ENCODE assay signal across 14 cellular contexts in the genomic region with DNA sequence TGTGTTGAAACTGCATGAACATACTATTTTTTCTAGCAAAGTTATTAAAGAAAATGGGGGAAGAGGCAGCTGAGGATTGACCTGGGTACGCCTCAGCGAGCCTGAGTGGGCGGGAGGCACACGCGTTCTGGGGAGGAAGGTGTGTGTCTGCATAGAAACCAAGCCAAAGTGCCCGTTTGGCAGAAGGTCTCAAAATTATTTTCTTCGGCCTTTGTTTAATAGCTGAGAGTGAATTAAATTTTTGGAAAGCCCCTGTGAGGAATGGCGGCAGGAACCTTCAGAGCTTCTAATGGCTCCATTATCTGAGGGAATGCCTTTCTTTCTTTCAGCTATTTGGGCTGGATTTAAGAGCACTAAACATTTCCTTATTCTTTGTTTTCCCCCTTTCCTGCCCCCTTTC. TPM values are rescaled to one million over a fixed set of nuclear protein-coding genes. Genes with fewer than 3 reads are reported as not detected.
DNase-seq lines count a peak whose midpoint lies in the region; ATAC-seq and TF ChIP-seq lines count a peak whose summit lies in the region.
"Had no signal": no experiment of that assay in that cellular context is flagged by ENCODE, and none has a peak within 500 bp of the region (broad histone marks: within the 10 kb centered on the region; RNA-seq: fewer than 3 reads in every experiment).

No MANE protein-coding gene starts in this region.

- peaks cover 28% of the 10 kb centered on the region for H3K4me1 Mint-ChIP-seq in activated T-cell treated with anti-CD3 and anti-CD28 coated beads, Interleukin-2, amount 50 U/mL, for 72 hours (ENCODE audit: low read depth)
- H3K4me1 Mint-ChIP-seq in endodermal cell (peaks cover 42% of the 10 kb centered on the region), type B pancreatic cell (ENCODE audit: unreplicated experiment) (peaks cover 5% of the 10 kb centered on the region)
- H3K4me1 Mint-ChIP-seq in activated naive CD8-positive, alpha-beta T cell treated with anti-CD3 and anti-CD28 coated beads, Interleukin-2, amount 50 U/mL, for 24 hours, result peaks cover 36% of the 10 kb centered on the region

- no peak overlapping the region for H3K27ac ChIP-seq in OCI-LY3 (ENCODE audit: low read length)
- H3K27ac ChIP-seq in endodermal cell (ENCODE audit: low read depth, low read length), result peak overlapping the region; percentile 81
- H3K27ac ChIP-seq: ovary, spleen had no signal

- no peak for ATAC-seq in activated T-cell treated with anti-CD3 and anti-CD28 coated beads, Interleukin-2, amount 50 U/mL, for 72 hours (replicated peaks in 1 of 2)
- ATAC-seq in activated naive CD8-positive, alpha-beta T cell treated with anti-CD3 and anti-CD28 coated beads, Interleukin-2, amount 50 U/mL, for 24 hours, result no peak

- H2AFZ ChIP-seq in OCI-LY3 (ENCODE audit: low read depth, low read length), result peak overlapping the region; percentile 6

- peaks cover 19% of the 10 kb centered on the region for H3K79me2 ChIP-seq in OCI-LY3 (ENCODE audit: low read length)

- no peak for DNase-seq in activated T-cell treated with anti-CD3 and anti-CD28 coated beads, Interleukin-2, amount 50 U/mL, for 72 hours
- DNase-seq in activated T-cell treated with anti-CD3 and anti-CD28 coated beads, Interleukin-2, amount 50 U/mL, for 1 hour, result no peak
- DNase-seq in endodermal cell, result peak; percentile 56
- no peak for DNase-seq in type B pancreatic cell (ENCODE audit: extremely low spot score, unreplicated experiment)
- no peak for DNase-seq in NCI-H1436 treated with DMSO at 0.1 percent for 48 hours (lab: John Stamatoyannopoulos, UW)
- no peak for DNase-seq in activated naive CD8-positive, alpha-beta T cell treated with anti-CD3 and anti-CD28 coated beads, Interleukin-2, amount 50 U/mL, for 24 hours
- no peak for DNase-seq in stimulated activated CD4-positive, alpha-beta T cell treated with anti-CD3 and anti-CD28 coated beads, Interleukin-4, amount 100 ng/mL, for 4 hours
- DNase-seq: activated CD4-positive, alpha-beta T cell treated with anti-CD3 and anti-CD28 coated beads, Interleukin-2, amount 50 U/mL, for 1 hour; DND-41; ovary; spleen; T-helper 2 cell had no signal

- WGBS in endodermal cell (ENCODE audit: insufficient coverage in 1 of 2, insufficient read length in 1 of 2), 2 experiments, result 12 to 13% methylated on average over 7 to 8 of the region's 8 CpGs

- peaks cover 4 to 6% of the 10 kb centered on the region in 2 donors for H3K36me3 Mint-ChIP-seq in activated T-cell treated with anti-CD3 and anti-CD28 coated beads, Interleukin-2, amount 50 U/mL, for 72 hours (ENCODE audit: insufficient read depth in 2 of 2)
- H3K36me3 Mint-ChIP-seq in endodermal cell (ENCODE audit: low read depth), result peaks cover 37% of the 10 kb centered on the region
- H3K36me3 Mint-ChIP-seq in type B pancreatic cell, result peaks cover 20% of the 10 kb centered on the region
- H3K36me3 Mint-ChIP-seq in activated naive CD8-positive, alpha-beta T cell treated with anti-CD3 and anti-CD28 coated beads, Interleukin-2, amount 50 U/mL, for 24 hours (ENCODE audit: low read depth), result peaks cover 12% of the 10 kb centered on the region

- no peak overlapping the region for H3K9ac ChIP-seq in OCI-LY3 (ENCODE audit: low read length)
- H3K9ac ChIP-seq in endodermal cell (ENCODE audit: extremely low read depth, low read length, poor library complexity, severe bottlenecking), result peak overlapping the region; percentile 68

- H3K4me3 Mint-ChIP-seq in activated T-cell treated with anti-CD3 and anti-CD28 coated beads, Interleukin-2, amount 50 U/mL, for 72 hours, result no peak overlapping the region
- H3K4me3 Mint-ChIP-seq in endodermal cell (peak overlapping the region; percentile 94), type B pancreatic cell (peak overlapping the region; percentile 81)
- no peak overlapping the region for H3K4me3 Mint-ChIP-seq in activated naive CD8-positive, alpha-beta T cell treated with anti-CD3 and anti-CD28 coated beads, Interleukin-2, amount 50 U/mL, for 24 hours
- H3K4me3 Mint-ChIP-seq: activated T-helper 1 cell treated with anti-CD3 and anti-CD28 coated beads, Interleukin-12 subunit alpha, Interleukin-12 subunit beta, Interleukin-2, Interleukin-4 antibody, amounts not matched to agents 30 ng/mL and 10 ng/mL and 1 ng/mL, durations not matched to agents 14 hours and 24 hours and 36 hours had no signal

- H3K9me3 ChIP-seq in OCI-LY3 (ENCODE audit: insufficient read depth, low read length), result no peaks in the 10 kb centered on the region
- H3K9me3 ChIP-seq in endodermal cell (ENCODE audit: control insufficient read depth, low read length), result no peaks in the 10 kb centered on the region
- H3K9me3 ChIP-seq: ovary had no signal

- H3K4me3 ChIP-seq in OCI-LY3 (ENCODE audit: low read length) (no peak overlapping the region), endodermal cell (ENCODE audit: low read length) (peak overlapping the region; percentile 81)
- H3K4me3 ChIP-seq: ovary, spleen had no signal

- peak overlapping the region; percentile 84 for H3K27ac Mint-ChIP-seq in activated T-cell treated with anti-CD3 and anti-CD28 coated beads, Interleukin-2, amount 50 U/mL, for 72 hours
- H3K27ac Mint-ChIP-seq in endodermal cell (peak overlapping the region; percentile 85), type B pancreatic cell (peak overlapping the region; percentile 66)
- no peak overlapping the region for H3K27ac Mint-ChIP-seq in activated naive CD8-positive, alpha-beta T cell treated with anti-CD3 and anti-CD28 coated beads, Interleukin-2, amount 50 U/mL, for 24 hours

- H3K27me3 ChIP-seq in OCI-LY3 (ENCODE audit: low read depth, low read length) (no peaks in the 10 kb centered on the region), endodermal cell (ENCODE audit: control insufficient read depth, insufficient read depth, low read length, poor library complexity, severe bottlenecking) (no peaks in the 10 kb centered on the region)

- H3K27me3 Mint-ChIP-seq in activated T-cell treated with anti-CD3 and anti-CD28 coated beads, Interleukin-2, amount 50 U/mL, for 72 hours (ENCODE audit: low read depth), result peaks cover 82% of the 10 kb centered on the region
- peaks cover 6% of the 10 kb centered on the region for H3K27me3 Mint-ChIP-seq in endodermal cell (ENCODE audit: insufficient read depth)
- peaks cover 88% of the 10 kb centered on the region for H3K27me3 Mint-ChIP-seq in type B pancreatic cell
- H3K27me3 Mint-ChIP-seq in activated naive CD8-positive, alpha-beta T cell treated with anti-CD3 and anti-CD28 coated beads, Interleukin-2, amount 50 U/mL, for 24 hours, result peaks cover 82% of the 10 kb centered on the region

- H3K4me1 ChIP-seq in OCI-LY3 (ENCODE audit: low read length), result peaks cover 7% of the 10 kb centered on the region; the same call in 1 of the 2 replicates
- H3K4me1 ChIP-seq in endodermal cell (ENCODE audit: control insufficient read depth, insufficient read depth, low read length), result peaks cover 6% of the 10 kb centered on the region

- H3K4me2 ChIP-seq in OCI-LY3 (ENCODE audit: low read length), result no peak overlapping the region

- no peaks in the 10 kb centered on the region for H4K20me1 ChIP-seq in OCI-LY3 (ENCODE audit: insufficient read depth, low read length)

- no peak for TF ChIP-seq CTCF in OCI-LY3 (IDR thresholded peaks at IDR 0.05; ENCODE audit: low read depth, low read length)
- TF ChIP-seq CTCF in endodermal cell (conservative IDR thresholded peaks at IDR 0.05), result no peak
- TF ChIP-seq CTCF in type B pancreatic cell (conservative IDR thresholded peaks at IDR 0.05), result no peak

- no peaks in the 10 kb centered on the region for H3K9me3 Mint-ChIP-seq in activated T-cell treated with anti-CD3 and anti-CD28 coated beads, Interleukin-2, amount 50 U/mL, for 72 hours
- H3K9me3 Mint-ChIP-seq in endodermal cell (no peaks in the 10 kb centered on the region), type B pancreatic cell (no peaks in the 10 kb centered on the region)
- H3K9me3 Mint-ChIP-seq in activated naive CD8-positive, alpha-beta T cell treated with anti-CD3 and anti-CD28 coated beads, Interleukin-2, amount 50 U/mL, for 24 hours, result no peaks in the 10 kb centered on the region
- H3K9me3 Mint-ChIP-seq: activated T-helper 1 cell treated with anti-CD3 and anti-CD28 coated beads, Interleukin-12 subunit alpha, Interleukin-12 subunit beta, Interleukin-2, Interleukin-4 antibody, amounts not matched to agents 30 ng/mL and 10 ng/mL and 1 ng/mL, durations not matched to agents 14 hours and 24 hours and 36 hours had no signal

- H3K36me3 ChIP-seq in OCI-LY3 (replicated peaks; ENCODE audit: low read depth, low read length) (no peaks in the 10 kb centered on the region), endodermal cell (ENCODE audit: control insufficient read depth, insufficient read depth, low read length) (peaks cover 48% of the 10 kb centered on the region)
- H3K36me3 ChIP-seq: ovary, spleen had no signal

RNA-seq across cellular contexts. Expression of gene ZIC2, which starts 5.2 kb away (rescaled TPM):
- under 1 TPM in 1 of 2 donors, not detected in 1; 0.25 TPM for total RNA-seq in activated T-cell treated with anti-CD3 and anti-CD28 coated beads, Interleukin-2, amount 50 U/mL, for 72 hours
- 100 to 1,000 TPM; 182 to 301 TPM for total RNA-seq in endodermal cell
- 198 TPM for polyA plus RNA-seq in endodermal cell (2013, experiment 1 of 2)
- 160 TPM for polyA plus RNA-seq in endodermal cell (2013, experiment 2 of 2)
- total RNA-seq in type B pancreatic cell (ENCODE audit: low replicate concordance), result 0.59 and 129 TPM in 2 replicates
- total RNA-seq: spleen had no signal
- polyA plus RNA-seq: spleen had no signal

RNA-seq across cellular contexts. Expression of gene ZIC5, which starts 15.2 kb away (rescaled TPM):
- not detected for total RNA-seq in activated T-cell treated with anti-CD3 and anti-CD28 coated beads, Interleukin-2, amount 50 U/mL, for 72 hours
- 10 to 100 TPM; 11.0 to 13.7 TPM for total RNA-seq in endodermal cell
- polyA plus RNA-seq in endodermal cell (2013, experiment 1 of 2), result 40.1 TPM
- 36.9 TPM for polyA plus RNA-seq in endodermal cell (2013, experiment 2 of 2)
- 0.05 and 15.1 TPM in 2 replicates for total RNA-seq in type B pancreatic cell (ENCODE audit: low replicate concordance)
- total RNA-seq: activated T-helper 1 cell treated with anti-CD3 and anti-CD28 coated beads, Interleukin-12 subunit alpha, Interleukin-12 subunit beta, Interleukin-2, Interleukin-4 antibody, amounts not matched to agents 30 ng/mL and 10 ng/mL and 1 ng/mL, durations not matched to agents 14 hours and 24 hours and 36 hours; spleen had no signal
- polyA plus RNA-seq: ovary, spleen had no signal

Comparison
In these comparisons a context has a peak if more than half of its experiments do, and no peak if none do; other contexts are left out.
1. H3K4me3 Mint-ChIP-seq: peak in endodermal cell (single experiment) and type B pancreatic cell (single experiment); none in activated T-cell treated with anti-CD3 and anti-CD28 coated beads, Interleukin-2, amount 50 U/mL, for 72 hours (0 of 2) and activated naive CD8-positive, alpha-beta T cell treated with anti-CD3 and anti-CD28 coated beads, Interleukin-2, amount 50 U/mL, for 24 hours (single experiment).